ENCODE assay signal across 16 cellular contexts in the genomic region with DNA sequence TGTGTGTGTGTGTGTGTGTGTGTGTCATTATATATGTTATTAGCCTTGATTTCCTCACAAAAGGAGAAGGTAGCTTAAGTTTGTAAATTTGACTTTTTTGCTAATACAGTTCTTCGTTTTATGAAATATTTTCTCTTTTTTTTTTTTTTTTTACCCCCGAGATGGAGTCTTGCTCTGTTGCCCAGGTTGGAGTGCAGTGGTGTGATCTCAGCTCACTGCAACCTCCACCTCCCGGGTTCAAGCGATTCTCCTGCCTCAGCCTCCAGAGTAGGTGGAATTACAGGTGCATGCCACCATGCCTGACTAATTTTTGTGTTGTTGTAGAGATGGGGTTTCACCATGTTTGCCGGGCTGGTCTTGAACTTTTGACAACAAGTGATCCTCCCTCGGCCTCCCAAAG. TPM values are rescaled to one million over a fixed set of nuclear protein-coding genes. Genes with fewer than 3 reads are reported as not detected.
"Had no signal": no experiment of that assay in that cellular context is flagged by ENCODE, and none has a peak within 500 bp of the region (broad histone marks: within the 10 kb centered on the region; RNA-seq: fewer than 3 reads in every experiment).

No MANE protein-coding gene starts in this region.

RNA-seq across cellular contexts. Expression of a gene that starts 42.7 kb away (rescaled TPM):
- total RNA-seq: activated CD4-positive, alpha-beta memory T cell treated with anti-CD3 and anti-CD28 coated beads for 36 hours; activated CD4-positive, alpha-beta T cell treated with anti-CD3 and anti-CD28 coated beads for 36 hours; activated CD4-positive, alpha-beta T cell treated with anti-CD3 and anti-CD28 coated beads, Interleukin-2, amount 10 ng/mL, durations not matched to agents 24 days and 14 days; activated CD8-positive, alpha-beta memory T cell treated with anti-CD3 and anti-CD28 coated beads for 36 hours; activated CD8-positive, alpha-beta memory T cell treated with anti-CD3 and anti-CD28 coated beads, Interleukin-2, amount 10 ng/mL, durations not matched to agents 7 days and 5 days; activated CD8-positive, alpha-beta T cell treated with anti-CD3 and anti-CD28 coated beads, Interleukin-2, amount 10 ng/mL, durations not matched to agents 7 days and 5 days; activated naive CD4-positive, alpha-beta T cell treated with anti-CD3 and anti-CD28 coated beads, Interleukin-2, amount 50 U/mL, for 72 hours; activated naive CD8-positive, alpha-beta T cell treated with anti-CD3 and anti-CD28 coated beads, Interleukin-2, amount 10 ng/mL, durations not matched to agents 7 days and 5 days; activated T-cell treated with anti-CD3 and anti-CD28 coated beads, Interleukin-2, amount 50 U/mL, for 72 hours; ascending aorta; breast epithelium; cardiac muscle cell; dermis microvascular lymphatic vessel endothelial cell; foreskin keratinocyte; gastrocnemius medialis; heart left ventricle had no signal
- polyA plus RNA-seq: cardiac muscle cell, foreskin keratinocyte, heart left ventricle had no signal
